ENCODE assay signal across 9 cellular contexts in genomic region chr13:23558675-23559536, GRCh38. TPM values are rescaled to one million over a fixed set of nuclear protein-coding genes. Genes with fewer than 3 reads are reported as not detected.
DNase-seq lines count a peak whose midpoint lies in the region; ATAC-seq, FAIRE-seq and TF ChIP-seq lines count a peak whose summit lies in the region.
"Had no signal": no experiment of that assay in that cellular context is flagged by ENCODE, and none has a peak within 500 bp of the region (broad histone marks: within the 10 kb centered on the region; RNA-seq: fewer than 3 reads in every experiment).

No MANE protein-coding gene starts in this region.

- DNase-seq in DMS 273 (lab: John Stamatoyannopoulos, UW; ENCODE audit: unreplicated experiment) (peak; percentile 18), DMS 273 treated with DMSO at 0.1 percent for 48 hours (lab: John Stamatoyannopoulos, UW) (no peak), NCI-H2029 treated with DMSO at 0.1 percent for 48 hours (lab: John Stamatoyannopoulos, UW) (peak; percentile 78), adrenal gland (peak in 6 of 7 donors; percentile 39 to 67 (median 58)), kidney glomerular epithelial cell (lab: John Stamatoyannopoulos, UW) (peak; percentile 28), urothelium cell line (ENCODE audit: low spot score) (peak; percentile 74)

- H3K9me3 ChIP-seq in adrenal gland (replicated peaks in 1 of 3), result no peaks in the 10 kb centered on the region

- no peak for TF ChIP-seq POLR2A in adrenal gland (IDR thresholded peaks at IDR 0.05)

- peaks cover 3% of the 10 kb centered on the region for H3K27me3 ChIP-seq in adrenal gland

- TF ChIP-seq CTCF in adrenal gland (IDR thresholded peaks at IDR 0.05), result no peak

- no peak for FAIRE-seq in urothelium cell line (lab: Jason Lieb, UNC)

- H3K4me1 ChIP-seq in adrenal gland (replicated peaks in 1 of 2), result peaks cover 5 to 8% of the 10 kb centered on the region in 2 donors

- H3K4me3 ChIP-seq in adrenal gland, result peak overlapping the region in 1 of 4 donors; percentile 35

- WGBS in adrenal gland, 4 donors, result 9 to 20% (median 18%) methylated on average over 14 of the region's 14 CpGs

- ATAC-seq in HG03520 (IDR thresholded peaks at IDR 0.05; ENCODE audit: unreplicated experiment), result no peak
- ATAC-seq in GM21723 (IDR thresholded peaks at IDR 0.05; ENCODE audit: unreplicated experiment), result no peak

- no peaks in the 10 kb centered on the region for H3K36me3 ChIP-seq in adrenal gland (replicated peaks in 1 of 2)

- H3K27ac ChIP-seq in adrenal gland, result peak overlapping the region in 3 of 5 donors; percentile 37 to 75 (median 63)

- intact Hi-C loops in adrenal gland (cut with DNase I), result no loop called here

RNA-seq across cellular contexts. Expression of gene TNFRSF19, which starts 11.3 kb away (rescaled TPM):
- total RNA-seq in adrenal gland, result 1 to 10 TPM in 7 of 8 donors, under 1 TPM in 1; 0.88 to 6.7 (median 3.3) TPM
- 1 to 10 TPM; 1.2 to 3.8 (median 2.0) TPM for polyA plus RNA-seq in adrenal gland
- total RNA-seq: B cell had no signal
